In genomic region chr6:49464691-49465090, GRCh38 we compare ENCODE assay signal across 14 cellular contexts. TPM values are rescaled to one million over a fixed set of nuclear protein-coding genes. Genes with fewer than 3 reads are reported as not detected.
DNase-seq lines count a peak whose midpoint lies in the region; ATAC-seq and TF ChIP-seq lines count a peak whose summit lies in the region.
"Had no signal": no experiment of that assay in that cellular context is flagged by ENCODE, and none has a peak within 500 bp of the region (broad histone marks: within the 10 kb centered on the region; RNA-seq: fewer than 3 reads in every experiment).

No MANE protein-coding gene starts in this region.

- H4K20me1 ChIP-seq in GM23248 (ENCODE audit: insufficient read depth) (no peaks in the 10 kb centered on the region), smooth muscle cell (ENCODE audit: low read depth) (no peaks in the 10 kb centered on the region)

- H3K36me3 Mint-ChIP-seq in CD4-positive, CD25-positive, alpha-beta regulatory T cell, result peaks cover 4% of the 10 kb centered on the region
- H3K36me3 Mint-ChIP-seq in T-helper 17 cell (ENCODE audit: low read depth), result peaks cover 11% of the 10 kb centered on the region

- no peaks in the 10 kb centered on the region for H3K27me3 ChIP-seq in CD4-positive, CD25-positive, alpha-beta regulatory T cell (ENCODE audit: control insufficient read depth, insufficient read depth, low read length)
- H3K27me3 ChIP-seq in GM23248 (replicated peaks; ENCODE audit: insufficient read depth), result no peaks in the 10 kb centered on the region
- H3K27me3 ChIP-seq in iPS-20b (ENCODE audit: insufficient read depth, low read length), result no peaks in the 10 kb centered on the region
- H3K27me3 ChIP-seq in smooth muscle cell (ENCODE audit: low read depth), result no peaks in the 10 kb centered on the region
- H3K27me3 ChIP-seq: Peyer's patch, tibial artery had no signal

- peaks cover 24% of the 10 kb centered on the region for H3K4me1 ChIP-seq in CD4-positive, CD25-positive, alpha-beta regulatory T cell (ENCODE audit: control insufficient read depth, insufficient read depth, low read length, poor library complexity, severe bottlenecking)
- H3K4me1 ChIP-seq in GM23248 (ENCODE audit: insufficient read depth), result peaks cover 19% of the 10 kb centered on the region
- H3K4me1 ChIP-seq in iPS-20b (ENCODE audit: insufficient read depth, low read length), result 0 out of 2 replicates have a peak, but pooled peaks cover 4% of the 10 kb centered on the region
- H3K4me1 ChIP-seq in smooth muscle cell (ENCODE audit: low read depth), result peaks cover 15% of the 10 kb centered on the region

- H3K4me2 ChIP-seq in GM23248 (ENCODE audit: unreplicated experiment) (peak overlapping the region; percentile 87), smooth muscle cell (no peak overlapping the region)

- peak overlapping the region in 1 of 3 donors; percentile 100 for H3K27ac Mint-ChIP-seq in CD4-positive, CD25-positive, alpha-beta regulatory T cell
- peak overlapping the region; percentile 97 for H3K27ac Mint-ChIP-seq in T-helper 17 cell

- no peaks in the 10 kb centered on the region for H3K9me3 Mint-ChIP-seq in CD4-positive, CD25-positive, alpha-beta regulatory T cell

- intact Hi-C loops in left cardiac atrium (cut with DNase I), result no loop called here

- no peak for DNase-seq in CD4-positive, CD25-positive, alpha-beta regulatory T cell
- DNase-seq in GM23248, result peak; percentile 21
- DNase-seq in T-helper 17 cell, result no peak
- DNase-seq in left cardiac atrium, result no peak
- no peak for DNase-seq in NCI-H2171 (lab: John Stamatoyannopoulos, UW)
- no peak for DNase-seq in smooth muscle cell (lab: John Stamatoyannopoulos, UW; ENCODE audit: unreplicated experiment)
- DNase-seq: DMS 273 treated with DMSO at 0.1 percent for 48 hours; effector CD4-positive, alpha-beta T cell; head of caudate nucleus; mesenchymal stem cell; Peyer's patch; tibial artery had no signal

- H2AFZ ChIP-seq in GM23248 (no peak overlapping the region), smooth muscle cell (ENCODE audit: low read depth) (no peak overlapping the region)

- TF ChIP-seq CTCF in smooth muscle cell (IDR thresholded peaks at IDR 0.05; ENCODE audit: borderline replicate concordance, insufficient read depth, poor library complexity, severe bottlenecking), result no peak

- H3K4me3 ChIP-seq in CD4-positive, CD25-positive, alpha-beta regulatory T cell (ENCODE audit: low read depth, low read length), result peak overlapping the region; percentile 98
- H3K4me3 ChIP-seq in GM23248 (peak overlapping the region; percentile 99), iPS-20b (ENCODE audit: low read length) (peak overlapping the region; percentile 93), smooth muscle cell (no peak overlapping the region)

- H3K27me3 Mint-ChIP-seq in CD4-positive, CD25-positive, alpha-beta regulatory T cell, result no peaks in the 10 kb centered on the region
- no peaks in the 10 kb centered on the region for H3K27me3 Mint-ChIP-seq in T-helper 17 cell

- no peaks in the 10 kb centered on the region for H3K9me3 ChIP-seq in CD4-positive, CD25-positive, alpha-beta regulatory T cell (ENCODE audit: control insufficient read depth in 2 of 2, low read length in 2 of 2)
- H3K9me3 ChIP-seq in GM23248 (ENCODE audit: low read depth), result no peaks in the 10 kb centered on the region
- no peaks in the 10 kb centered on the region for H3K9me3 ChIP-seq in T-helper 17 cell (ENCODE audit: control insufficient read depth, low read length, poor library complexity, severe bottlenecking)
- no peaks in the 10 kb centered on the region for H3K9me3 ChIP-seq in iPS-20b (ENCODE audit: insufficient read depth, low read depth, low read length)
- H3K9me3 ChIP-seq in smooth muscle cell (replicated peaks; ENCODE audit: low read depth), result no peaks in the 10 kb centered on the region
- H3K9me3 ChIP-seq: Peyer's patch, tibial artery had no signal

- WGBS in GM23248 (ENCODE audit: low coverage in 1 of 2, low lambda C conversion rate in 2 of 2, missing lambda C conversion rate in 2 of 2), 2 experiments, result 50 to 56% methylated on average over 2 of the region's 2 CpGs
- WGBS in smooth muscle cell (ENCODE audit: low lambda C conversion rate), result 99% methylated on average over 2 of the region's 2 CpGs

- in situ Hi-C loops in GM23248 (cut with MboI), result no loop called here

- ATAC-seq in CD4-positive, CD25-positive, alpha-beta regulatory T cell (ENCODE audit: low read depth in 2 of 2), result no peak
- ATAC-seq in T-helper 17 cell (no peak), left cardiac atrium (no peak), GM21576 (IDR thresholded peaks at IDR 0.05; ENCODE audit: unreplicated experiment) (no peak)

- peak overlapping the region; percentile 96; the same call in 1 of the 2 replicates for H3K9ac ChIP-seq in GM23248
- H3K9ac ChIP-seq in iPS-20b (ENCODE audit: low read depth, low read length), result no peak overlapping the region; the same call in 1 of the 2 replicates
- no peak overlapping the region for H3K9ac ChIP-seq in smooth muscle cell (ENCODE audit: low read depth)

- no peak overlapping the region for H3K27ac ChIP-seq in CD4-positive, CD25-positive, alpha-beta regulatory T cell (ENCODE audit: insufficient read depth, low read length, poor library complexity, severe bottlenecking)
- H3K27ac ChIP-seq in GM23248, result no peak overlapping the region
- no peak overlapping the region for H3K27ac ChIP-seq in iPS-20b (ENCODE audit: low read length)
- no peak overlapping the region for H3K27ac ChIP-seq in smooth muscle cell (ENCODE audit: low read depth)
- H3K27ac ChIP-seq: Peyer's patch, tibial artery had no signal

- H3K4me3 Mint-ChIP-seq in CD4-positive, CD25-positive, alpha-beta regulatory T cell, result peak overlapping the region; percentile 20 to 91 (median 66)
- H3K4me3 Mint-ChIP-seq in T-helper 17 cell, result peak overlapping the region; percentile 99

- H3K36me3 ChIP-seq in CD4-positive, CD25-positive, alpha-beta regulatory T cell (ENCODE audit: control insufficient read depth, insufficient read depth, low read length), result no peaks in the 10 kb centered on the region
- H3K36me3 ChIP-seq in GM23248 (ENCODE audit: low read depth) (no peaks in the 10 kb centered on the region), iPS-20b (ENCODE audit: insufficient read depth, low read depth, low read length) (no peaks in the 10 kb centered on the region), smooth muscle cell (ENCODE audit: low read depth) (no peaks in the 10 kb centered on the region)
- H3K36me3 ChIP-seq: Peyer's patch, tibial artery had no signal

- no peaks in the 10 kb centered on the region for H3K9me2 ChIP-seq in GM23248 (ENCODE audit: insufficient read depth)

- no peaks in the 10 kb centered on the region for H3F3A ChIP-seq in GM23248 (ENCODE audit: insufficient read depth)
- H3F3A ChIP-seq in smooth muscle cell (ENCODE audit: low read depth), result no peaks in the 10 kb centered on the region

- H3K4me1 Mint-ChIP-seq in CD4-positive, CD25-positive, alpha-beta regulatory T cell, result peaks cover 20 to 60% (median 41%) of the 10 kb centered on the region in 4 donors
- H3K4me1 Mint-ChIP-seq in T-helper 17 cell, result peaks cover 49% of the 10 kb centered on the region

- H3K79me2 ChIP-seq in GM23248 (ENCODE audit: insufficient read depth) (peaks cover 81% of the 10 kb centered on the region), smooth muscle cell (ENCODE audit: low read depth) (peaks cover 60% of the 10 kb centered on the region)

RNA-seq across cellular contexts. Expression of gene CENPQ, which starts 1.5 kb away (rescaled TPM):
- 1.3 TPM for total RNA-seq in CD4-positive, CD25-positive, alpha-beta regulatory T cell
- polyA plus RNA-seq in CD4-positive, CD25-positive, alpha-beta regulatory T cell, result 1 to 10 TPM; 4.4 to 7.5 (median 4.9) TPM
- total RNA-seq in GM23248 (2014; rRNA removed; shearing (Covaris generic)), result 4.0 and 10.8 TPM in 2 replicates
- polyA plus RNA-seq in GM23248 (2016; fragmentation: Nextera tagmentation; extraction: Ambion mirVana) (8.4 and 8.9 TPM in 2 replicates), smooth muscle cell (7.7 and 9.2 TPM in 2 replicates)
- total RNA-seq in T-helper 17 cell (1 to 10 TPM; 1.3 to 2.0 TPM), left cardiac atrium (1 to 10 TPM; 4.7 to 5.9 TPM), smooth muscle cell (11.7 and 15.1 TPM in 2 replicates)

RNA-seq across cellular contexts. Expression of gene MMUT, which starts 1.6 kb away (rescaled TPM):
- total RNA-seq in CD4-positive, CD25-positive, alpha-beta regulatory T cell, result 8.2 TPM
- polyA plus RNA-seq in CD4-positive, CD25-positive, alpha-beta regulatory T cell, result 10 to 100 TPM; 11.7 to 17.0 (median 13.4) TPM
- total RNA-seq in GM23248 (2014; rRNA removed; shearing (Covaris generic)), result 8.0 and 10.5 TPM in 2 replicates
- 20.7 and 21.7 TPM in 2 replicates for polyA plus RNA-seq in GM23248 (2016; fragmentation: Nextera tagmentation; extraction: Ambion mirVana)
- total RNA-seq in T-helper 17 cell, result 1 to 10 TPM; 6.9 to 8.6 TPM
- 10 to 100 TPM; 26.7 to 29.7 TPM for total RNA-seq in left cardiac atrium
- 17.0 and 18.8 TPM in 2 replicates for total RNA-seq in smooth muscle cell
- polyA plus RNA-seq in smooth muscle cell, result 18.5 and 21.0 TPM in 2 replicates

RNA-seq across cellular contexts. Expression of gene GLYATL3, which starts 35.0 kb away (rescaled TPM):
- not detected for total RNA-seq in CD4-positive, CD25-positive, alpha-beta regulatory T cell
- polyA plus RNA-seq in CD4-positive, CD25-positive, alpha-beta regulatory T cell, result not detected
- total RNA-seq in GM23248 (2014; rRNA removed; shearing (Covaris generic)), result not detected in 2 replicates
- not detected in 2 replicates for polyA plus RNA-seq in GM23248 (2016; fragmentation: Nextera tagmentation; extraction: Ambion mirVana)
- total RNA-seq in T-helper 17 cell, result not detected
- not detected for total RNA-seq in left cardiac atrium
- total RNA-seq in smooth muscle cell, result not detected in 2 replicates
- not detected in 2 replicates for polyA plus RNA-seq in smooth muscle cell
- total RNA-seq: Peyer's patch had no signal
